In genomic region chr4:128672596-128672995, GRCh38 we compare ENCODE assay signal across 4 cellular contexts.
A peak's percentile ranks its signal among the peaks of the same experiment; 100 is the strongest.
DNase-seq lines count a peak whose midpoint lies in the region; FAIRE-seq and TF ChIP-seq lines count a peak whose summit lies in the region.
"Not testable (repeated sequence)": the region's sequence is repeated elsewhere in the genome, so short reads cannot be mapped to it uniquely, and the experiment has no call there.

No MANE protein-coding gene starts in this region.

- DNase-seq in H1 (ENCODE audit: low read depth in 1 of 2, low spot score in 2 of 2); neuronal stem cell (ENCODE audit: low spot score); testis: not testable (repeated sequence)
- peak; percentile 79 for DNase-seq in osteocyte (ENCODE audit: extremely low spot score, unreplicated experiment)

- H3K14ac ChIP-seq in H1 (ENCODE audit: insufficient read length); neuronal stem cell (ENCODE audit: low read length): not testable (repeated sequence)

- H3K4me1 Mint-ChIP-seq in osteocyte (ENCODE audit: unreplicated experiment): not testable (repeated sequence)

- H3K18ac ChIP-seq in H1 (ENCODE audit: extremely low read depth, low read length); neuronal stem cell (ENCODE audit: low read length): not testable (repeated sequence)

- not testable (repeated sequence) for H3K36me3 Mint-ChIP-seq in osteocyte (ENCODE audit: unreplicated experiment)

- H2AFZ ChIP-seq in H1 (ENCODE audit: low read length); neuronal stem cell (ENCODE audit: low read length): not testable (repeated sequence)

- not testable (repeated sequence) for H4K91ac ChIP-seq in H1 (replicated peaks; ENCODE audit: insufficient read length, low read length); neuronal stem cell (ENCODE audit: low read depth, low read length, poor library complexity)

- intact Hi-C loops in testis (cut with DNase I; ENCODE audit: low total_unique reads): not testable (repeated sequence)

- not testable (repeated sequence) for H3K27ac Mint-ChIP-seq in osteocyte (ENCODE audit: unreplicated experiment)

- H3K56ac ChIP-seq in H1 (replicated peaks; ENCODE audit: insufficient read length, low read depth, low read length): not testable (repeated sequence)

- not testable (repeated sequence) for TF ChIP-seq EP300 in H1 (IDR thresholded peaks at IDR 0.05; ENCODE audit: borderline replicate concordance in 1 of 2, low read depth in 2 of 2, low read length in 2 of 2)

- H4K20me1 ChIP-seq in H1 (replicated peaks in 1 of 2; ENCODE audit: control insufficient read depth in 1 of 2, insufficient read depth in 2 of 2, low read length in 2 of 2): not testable (repeated sequence)

- not testable (repeated sequence) for H3K79me2 ChIP-seq in H1 (ENCODE audit: control insufficient read depth in 1 of 2, insufficient read depth in 2 of 2, low read length in 2 of 2)

- CTCF ChIA-PET in H1 (lab: Charles Lee; ENCODE audit: partially characterized antibody): interaction anchor here (0.6 to 1.2 kb wide), 5 partner anchors 17 to 502 kb away, joined by 3 read pairs; no protein-coding TSS in a partner anchor

- H4K5ac ChIP-seq in H1 (ENCODE audit: insufficient read length, low read depth, low read length): not testable (repeated sequence)

- H3K23me2 ChIP-seq in H1 (ENCODE audit: low read depth, low read length): not testable (repeated sequence)

- FAIRE-seq in H1 (lab: Jason Lieb, UNC): not testable (repeated sequence)

- not testable (repeated sequence) for H3K36me3 ChIP-seq in H1 (ENCODE audit: control insufficient read depth in 2 of 4, insufficient read depth in 4 of 4, low read length in 3 of 4); neuronal stem cell (replicated peaks in 1 of 2; ENCODE audit: control insufficient read depth in 2 of 2, insufficient read depth in 2 of 2, low read length in 2 of 2); testis (ENCODE audit: low read depth, missing control alignments)

- not testable (repeated sequence) for TF ChIP-seq RAD21 in H1 (IDR thresholded peaks at IDR 0.05 in 1 of 2, conservative IDR thresholded peaks at IDR 0.05 in 1 of 2; ENCODE audit: low read depth in 2 of 2, low read length in 2 of 2)

- not testable (repeated sequence) for H2BK12ac ChIP-seq in H1 (ENCODE audit: low read depth, low read length); neuronal stem cell (ENCODE audit: low read length)

- not testable (repeated sequence) for H2BK120ac ChIP-seq in H1 (replicated peaks; ENCODE audit: low read depth, low read length); neuronal stem cell (ENCODE audit: low read depth, low read length)

- H3K9me3 Mint-ChIP-seq in osteocyte (ENCODE audit: unreplicated experiment): not testable (repeated sequence)

- not testable (repeated sequence) for H4K8ac ChIP-seq in H1 (ENCODE audit: extremely low read depth, insufficient read depth, low read length); neuronal stem cell (ENCODE audit: low read depth, low read length)

- WGBS in H1 (ENCODE audit: extremely low coverage in 1 of 2, insufficient coverage in 1 of 2, insufficient read length in 1 of 2, insufficient replicate concordance in 2 of 2, low coverage in 1 of 2, low lambda C conversion rate in 2 of 2, missing lambda C conversion rate in 1 of 2), 2 experiments: 93% methylated on average over 20 of the region's 22 CpGs; no CpG with 5 or more reads in 1 of the 2 experiments
- no CpG with 5 or more reads among the region's 22 CpGs for WGBS in neuronal stem cell (ENCODE audit: extremely low coverage in 2 of 2, insufficient read length in 2 of 2, insufficient replicate concordance in 1 of 2), 2 donors
- 58 to 85% methylated on average over 15 to 22 of the region's 22 CpGs for WGBS in testis, 2 donors

- H3K4me2 ChIP-seq in H1 (ENCODE audit: insufficient read depth in 1 of 2, low read depth in 2 of 2, low read length in 2 of 2); neuronal stem cell (ENCODE audit: insufficient read depth, low read length, poor library complexity, severe bottlenecking): not testable (repeated sequence)

- not testable (repeated sequence) for TF ChIP-seq POLR2A in H1 (IDR thresholded peaks at IDR 0.05; ENCODE audit: control extremely low read depth in 1 of 2, low read depth in 2 of 2, low read length in 2 of 2); testis (IDR thresholded peaks at IDR 0.05)

- H3K9ac ChIP-seq in H1 (replicated peaks in 1 of 4; ENCODE audit: extremely low read depth in 1 of 4, low read depth in 3 of 4, low read length in 3 of 4): not testable (repeated sequence)
- peak overlapping the region; percentile 4 for H3K9ac ChIP-seq in neuronal stem cell (ENCODE audit: low read depth, low read length, poor library complexity)

- not testable (repeated sequence) for H3K4me3 Mint-ChIP-seq in osteocyte (ENCODE audit: unreplicated experiment)

- H2BK20ac ChIP-seq in H1 (ENCODE audit: low read length): peak overlapping the region; percentile 36; the same call in 1 of the 2 replicates

- not testable (repeated sequence) for H2BK5ac ChIP-seq in H1 (ENCODE audit: low read depth, low read length); neuronal stem cell (ENCODE audit: low read length)

- H3K27me3 ChIP-seq in H1 (replicated peaks in 1 of 4; ENCODE audit: control insufficient read depth in 3 of 4, extremely low read depth in 1 of 4, insufficient read depth in 3 of 4, low read length in 3 of 4); neuronal stem cell (ENCODE audit: control insufficient read depth in 3 of 3, insufficient read depth in 3 of 3, low read depth in 1 of 3, low read length in 3 of 3); testis: not testable (repeated sequence)

- H3K79me1 ChIP-seq in H1 (ENCODE audit: low read depth, low read length); neuronal stem cell (ENCODE audit: low read depth, low read length): not testable (repeated sequence)

- not testable (repeated sequence) for H3K4me3 ChIP-seq in H1 (ENCODE audit: extremely low read depth in 1 of 4, insufficient read depth in 2 of 4, low read depth in 3 of 4, low read length in 4 of 4); neuronal stem cell (ENCODE audit: low read length in 2 of 2)
- peak overlapping the region; percentile 12 to 30 for H3K4me3 ChIP-seq in testis

- not testable (repeated sequence) for H3K27me3 Mint-ChIP-seq in osteocyte (ENCODE audit: unreplicated experiment)

- not testable (repeated sequence) for H2AK5ac ChIP-seq in H1 (ENCODE audit: low read depth, low read length); neuronal stem cell (ENCODE audit: low read depth, low read length)

- not testable (repeated sequence) for H3K4me1 ChIP-seq in H1 (replicated peaks in 1 of 4; ENCODE audit: control insufficient read depth in 3 of 4, insufficient read depth in 4 of 4, low read length in 3 of 4); neuronal stem cell (ENCODE audit: control insufficient read depth in 2 of 2, insufficient read depth in 1 of 2, low read depth in 1 of 2, low read length in 2 of 2); testis

- not testable (repeated sequence) for H3K4ac ChIP-seq in H1 (replicated peaks; ENCODE audit: insufficient read length, low read depth, low read length); neuronal stem cell (ENCODE audit: low read length)

- POLR2A ChIA-PET in H1 (lab: Charles Lee; ENCODE audit: partially characterized antibody): interaction anchor here (1.2 to 1.4 kb wide), 2 partner anchors 14 to 19 kb away, joined by 3 to 4 read pairs; no protein-coding TSS in a partner anchor

- not testable (repeated sequence) for TF ChIP-seq CTCF in H1 (IDR thresholded peaks at IDR 0.05; ENCODE audit: control extremely low read depth in 1 of 3, insufficient read depth in 1 of 3, low read depth in 1 of 3, low read length in 3 of 3); osteocyte (IDR thresholded peaks at IDR 0.05); testis (IDR thresholded peaks at IDR 0.05)

- not testable (repeated sequence) for H3K27ac ChIP-seq in H1 (ENCODE audit: low read depth, low read length); neuronal stem cell (replicated peaks; ENCODE audit: low read length); testis

- H3K9me3 ChIP-seq in H1 (ENCODE audit: insufficient read depth in 2 of 2, low read depth in 1 of 2, low read length in 1 of 2): peaks cover 4 to 11% of the 10 kb centered on the region in 2 experiments; a peak in 2 of 4 replicates
- not testable (repeated sequence) for H3K9me3 ChIP-seq in neuronal stem cell (replicated peaks in 1 of 2; ENCODE audit: control insufficient read depth in 2 of 2, insufficient read depth in 1 of 2, low read depth in 1 of 2, low read length in 2 of 2); testis

- H2BK15ac ChIP-seq in H1 (ENCODE audit: low read length); neuronal stem cell (ENCODE audit: low read length): not testable (repeated sequence)

- H3K23ac ChIP-seq in H1 (ENCODE audit: insufficient read length); neuronal stem cell (ENCODE audit: low read depth, low read length, poor library complexity): not testable (repeated sequence)
